ENCODE assay signal across 27 cellular contexts in genomic region chr4:17787315-17787714, GRCh38. TPM values are rescaled to one million over a fixed set of nuclear protein-coding genes. Genes with fewer than 3 reads are reported as not detected.
DNase-seq lines count a peak whose midpoint lies in the region; ATAC-seq and TF ChIP-seq lines count a peak whose summit lies in the region.
"Had no signal": no experiment of that assay in that cellular context is flagged by ENCODE, and none has a peak within 500 bp of the region (broad histone marks: within the 10 kb centered on the region; RNA-seq: fewer than 3 reads in every experiment).

No MANE protein-coding gene starts in this region.

- BruUV-seq in Caco-2 (replicated peaks; lab: Mats Ljungman, UMichigan), result no TSS peak

- H3K9me3 ChIP-seq in Caco-2, result no peaks in the 10 kb centered on the region
- H3K9me3 ChIP-seq in right atrium auricular region, result no peaks in the 10 kb centered on the region

- H3K27me3 ChIP-seq in Caco-2 (replicated peaks; ENCODE audit: control insufficient read depth, insufficient read depth, low read length), result no peaks in the 10 kb centered on the region
- H3K27me3 ChIP-seq in right atrium auricular region, result no peaks in the 10 kb centered on the region

- H3K27ac ChIP-seq in right atrium auricular region, result no peak overlapping the region
- H3K27ac ChIP-seq: KMS-11, skin epidermis, WERI-Rb-1 had no signal

- ATAC-seq in activated T-helper 17 cell treated with anti-CD3 and anti-CD28 coated beads, Interleukin-2, amount 50 U/mL, for 72 hours (replicated peaks), result peak; percentile 77

- H3K4me1 Mint-ChIP-seq in HFFc6 (ENCODE audit: low read depth), result peaks cover 35% of the 10 kb centered on the region
- H3K4me1 Mint-ChIP-seq in activated T-helper 17 cell treated with anti-CD3 and anti-CD28 coated beads, Interleukin-2, amount 50 U/mL, for 72 hours, result peaks cover 10% of the 10 kb centered on the region
- no peaks in the 10 kb centered on the region for H3K4me1 Mint-ChIP-seq in Caco-2 (ENCODE audit: low read depth, unreplicated experiment)

- POLR2A ChIA-PET in Caco-2 (lab: Charles Lee), result no interaction called here

- TF ChIP-seq CTCF in HFFc6 (IDR thresholded peaks at IDR 0.05), result no peak
- TF ChIP-seq CTCF in Caco-2 (IDR thresholded peaks at IDR 0.05; ENCODE audit: insufficient read depth in 1 of 2, low read depth in 1 of 2, low read length in 1 of 2, severe bottlenecking in 1 of 2, unreplicated experiment in 1 of 2), result no peak
- no peak for TF ChIP-seq CTCF in right atrium auricular region (IDR thresholded peaks at IDR 0.05)

- intact Hi-C loops in Caco-2 (cut with micrococcal nuclease; ENCODE audit: unreplicated experiment), result loop anchor here (5.0 kb wide), 1 partner anchor 150 kb away; no protein-coding TSS in a partner anchor

- H3K9me3 Mint-ChIP-seq in HFFc6 (no peaks in the 10 kb centered on the region), Caco-2 (ENCODE audit: unreplicated experiment) (no peaks in the 10 kb centered on the region)
- no peaks in the 10 kb centered on the region for H3K9me3 Mint-ChIP-seq in activated T-helper 17 cell treated with anti-CD3 and anti-CD28 coated beads, Interleukin-2, amount 50 U/mL, for 72 hours
- H3K9me3 Mint-ChIP-seq: activated CD4-positive, alpha-beta memory T cell treated with anti-CD3 and anti-CD28 coated beads for 36 hours; dendritic cell treated with granulocyte-macrophage colony-stimulating factor and Interleukin-4, amounts not matched to agents 40 ng/mL and 50 ng/mL, for 4 days; nephron; T-helper 1 cell treated with Interleukin-12 subunit alpha and Interleukin-12 subunit beta and Interleukin-4 antibody, amounts not matched to agents 30 μg/mL and 1 μg/mL, for 36 hours had no signal

- H3K36me3 Mint-ChIP-seq in HFFc6 (ENCODE audit: low read depth), result peaks cover 4% of the 10 kb centered on the region
- H3K36me3 Mint-ChIP-seq in activated T-helper 17 cell treated with anti-CD3 and anti-CD28 coated beads, Interleukin-2, amount 50 U/mL, for 72 hours (ENCODE audit: low read depth), result peaks cover 35% of the 10 kb centered on the region
- no peaks in the 10 kb centered on the region for H3K36me3 Mint-ChIP-seq in Caco-2 (ENCODE audit: insufficient read depth, unreplicated experiment)

- H3K4me3 Mint-ChIP-seq in HFFc6, result no peak overlapping the region
- no peak overlapping the region for H3K4me3 Mint-ChIP-seq in activated T-helper 17 cell treated with anti-CD3 and anti-CD28 coated beads, Interleukin-2, amount 50 U/mL, for 72 hours
- H3K4me3 Mint-ChIP-seq in Caco-2 (ENCODE audit: unreplicated experiment), result no peak overlapping the region
- H3K4me3 Mint-ChIP-seq: activated CD4-positive, alpha-beta memory T cell treated with anti-CD3 and anti-CD28 coated beads for 36 hours; CD4-positive, CD25-positive, alpha-beta regulatory T cell; dendritic cell treated with granulocyte-macrophage colony-stimulating factor and Interleukin-4, amounts not matched to agents 40 ng/mL and 50 ng/mL, for 4 days; nephron; T-helper 1 cell treated with Interleukin-12 subunit alpha and Interleukin-12 subunit beta and Interleukin-4 antibody, amounts not matched to agents 30 μg/mL and 1 μg/mL, for 36 hours had no signal

- CTCF ChIA-PET in Caco-2 (lab: Charles Lee), result no interaction called here

- H3K36me3 ChIP-seq in Caco-2 (ENCODE audit: control insufficient read depth, insufficient read depth, low read length), result no peaks in the 10 kb centered on the region
- no peaks in the 10 kb centered on the region for H3K36me3 ChIP-seq in right atrium auricular region
- H3K36me3 ChIP-seq: WERI-Rb-1 had no signal

- peaks cover 2% of the 10 kb centered on the region; the same call in 1 of the 2 replicates for H3K27me3 Mint-ChIP-seq in HFFc6 (ENCODE audit: insufficient read depth)
- H3K27me3 Mint-ChIP-seq in activated T-helper 17 cell treated with anti-CD3 and anti-CD28 coated beads, Interleukin-2, amount 50 U/mL, for 72 hours, result peaks cover 3% of the 10 kb centered on the region
- no peaks in the 10 kb centered on the region for H3K27me3 Mint-ChIP-seq in Caco-2 (ENCODE audit: insufficient read depth, unreplicated experiment)

- H3K4me1 ChIP-seq in Caco-2, result no peaks in the 10 kb centered on the region
- H3K4me1 ChIP-seq in right atrium auricular region, result no peaks in the 10 kb centered on the region

- no peak overlapping the region for H3K4me3 ChIP-seq in Caco-2 (ENCODE audit: low read depth, low read length)
- no peak overlapping the region for H3K4me3 ChIP-seq in right atrium auricular region
- H3K4me3 ChIP-seq: skin epidermis had no signal

- peak; percentile 33 for DNase-seq in ACHN
- peak; percentile 63 for DNase-seq in HFFc6
- DNase-seq in hepatic stellate cell (ENCODE audit: low spot score), result peak; percentile 20
- no peak for DNase-seq in Caco-2
- DNase-seq in activated CD4-positive, CD25-positive, alpha-beta regulatory T cell treated with anti-CD3 and anti-CD28 coated beads, Interleukin-2, amount 50 U/mL, for 72 hours, result no peak
- no peak for DNase-seq in middle frontal gyrus (ENCODE audit: extremely low spot score, low spot score)
- DNase-seq in right atrium auricular region (ENCODE audit: low spot score), result no peak
- DNase-seq: activated CD4-positive, alpha-beta memory T cell treated with anti-CD3 and anti-CD28 coated beads for 36 hours; activated naive CD4-positive, alpha-beta T cell treated with anti-CD3 and anti-CD28 coated beads, Interleukin-2, amount 50 U/mL, for 16 hours; activated T-cell treated with anti-CD3 and anti-CD28 coated beads, Interleukin-2, amount 50 U/mL, for 1 hour; CD4-positive, CD25-positive, alpha-beta regulatory T cell; kidney; NCI-H1092 treated with DMSO at 0.1 percent for 48 hours; NCI-H2107; NCI-H69; stimulated activated CD4-positive, alpha-beta T cell treated with anti-CD3 and anti-CD28 coated beads, Interleukin-2, amount 100 ng/mL, for 48 hours; WERI-Rb-1 had no signal

- no peak overlapping the region for H3K27ac Mint-ChIP-seq in HFFc6
- H3K27ac Mint-ChIP-seq in activated T-helper 17 cell treated with anti-CD3 and anti-CD28 coated beads, Interleukin-2, amount 50 U/mL, for 72 hours, result no peak overlapping the region
- H3K27ac Mint-ChIP-seq in Caco-2 (ENCODE audit: unreplicated experiment), result no peak overlapping the region
- H3K27ac Mint-ChIP-seq: activated CD4-positive, alpha-beta memory T cell treated with anti-CD3 and anti-CD28 coated beads for 36 hours; dendritic cell treated with granulocyte-macrophage colony-stimulating factor and Interleukin-4, amounts not matched to agents 40 ng/mL and 50 ng/mL, for 4 days; nephron; T-helper 1 cell treated with Interleukin-12 subunit alpha and Interleukin-12 subunit beta and Interleukin-4 antibody, amounts not matched to agents 30 μg/mL and 1 μg/mL, for 36 hours had no signal

- in situ Hi-C loops in ACHN (cut with HindIII; ENCODE audit: low pct_ligation_motif_present, low pct_unique_long_range_greater_than_20kb, low sequenced_read_pairs), result no loop called here

RNA-seq across cellular contexts. Expression of gene FAM184B, which starts 5.9 kb away (rescaled TPM):
- total RNA-seq in HFFc6 (2021; fragmentation: NEBNext Ultra II Directional; extraction: Animal tissue kit (Norgen Biotek cat#: 25700)), result under 1 TPM in 2 of 6 experiments, not detected in 4; 0.02 to 0.05 TPM
- total RNA-seq in activated T-helper 17 cell treated with anti-CD3 and anti-CD28 coated beads, Interleukin-2, amount 50 U/mL, for 72 hours, result not detected
- total RNA-seq in Caco-2 (2022) (not detected in 2 replicates), right atrium auricular region (not detected)
- total RNA-seq: activated CD4-positive, alpha-beta memory T cell treated with anti-CD3 and anti-CD28 coated beads for 36 hours; CD4-positive, CD25-positive, alpha-beta regulatory T cell; fibroblast of villous mesenchyme; mesenteric fat pad; OCI-LY7; subcutaneous adipose tissue had no signal

RNA-seq across cellular contexts. Expression of gene DCAF16, which starts 23.2 kb away (rescaled TPM):
- 10 to 100 TPM; 18.0 to 24.0 (median 20.1) TPM for total RNA-seq in HFFc6 (2021; fragmentation: NEBNext Ultra II Directional; extraction: Animal tissue kit (Norgen Biotek cat#: 25700))
- total RNA-seq in activated T-helper 17 cell treated with anti-CD3 and anti-CD28 coated beads, Interleukin-2, amount 50 U/mL, for 72 hours, result 10 to 100 TPM; 37.2 to 54.4 TPM
- total RNA-seq in Caco-2 (2022) (52.3 and 55.3 TPM in 2 replicates), right atrium auricular region (10 to 100 TPM; 15.1 to 24.7 TPM)

RNA-seq across cellular contexts. Expression of gene NCAPG, which starts 23.5 kb away (rescaled TPM):
- 10 to 100 TPM; 16.2 to 39.2 (median 32.7) TPM for total RNA-seq in HFFc6 (2021; fragmentation: NEBNext Ultra II Directional; extraction: Animal tissue kit (Norgen Biotek cat#: 25700))
- total RNA-seq in activated T-helper 17 cell treated with anti-CD3 and anti-CD28 coated beads, Interleukin-2, amount 50 U/mL, for 72 hours, result 10 to 100 TPM; 71.1 to 75.6 TPM
- total RNA-seq in Caco-2 (2022) (48.9 and 54.0 TPM in 2 replicates), right atrium auricular region (under 1 TPM; 0.20 to 0.44 TPM)

Comparison
In these comparisons a context has a peak if more than half of its experiments do, and no peak if none do; other contexts are left out.
1. DNase-seq: peak in ACHN (single experiment), HFFc6 (single experiment) and hepatic stellate cell (single experiment); none in Caco-2 (0 of 2), activated CD4-positive, CD25-positive, alpha-beta regulatory T cell treated with anti-CD3 and anti-CD28 coated beads, Interleukin-2, amount 50 U/mL, for 72 hours (single experiment), middle frontal gyrus (single experiment) and right atrium auricular region (single experiment).
2. RNA of gene NCAPG, which starts 23.5 kb away (total RNA-seq): 71.1 to 75.6 TPM in activated T-helper 17 cell treated with anti-CD3 and anti-CD28 coated beads, Interleukin-2, amount 50 U/mL, for 72 hours, 48.9 to 54.0 TPM in Caco-2 and 16.2 to 39.2 TPM in HFFc6; 0.20 to 0.44 TPM in right atrium auricular region; every median in the first group is over 10 times any median in the second.